Comparison of ENCODE assay signal across 8 cellular contexts in the genomic region with DNA sequence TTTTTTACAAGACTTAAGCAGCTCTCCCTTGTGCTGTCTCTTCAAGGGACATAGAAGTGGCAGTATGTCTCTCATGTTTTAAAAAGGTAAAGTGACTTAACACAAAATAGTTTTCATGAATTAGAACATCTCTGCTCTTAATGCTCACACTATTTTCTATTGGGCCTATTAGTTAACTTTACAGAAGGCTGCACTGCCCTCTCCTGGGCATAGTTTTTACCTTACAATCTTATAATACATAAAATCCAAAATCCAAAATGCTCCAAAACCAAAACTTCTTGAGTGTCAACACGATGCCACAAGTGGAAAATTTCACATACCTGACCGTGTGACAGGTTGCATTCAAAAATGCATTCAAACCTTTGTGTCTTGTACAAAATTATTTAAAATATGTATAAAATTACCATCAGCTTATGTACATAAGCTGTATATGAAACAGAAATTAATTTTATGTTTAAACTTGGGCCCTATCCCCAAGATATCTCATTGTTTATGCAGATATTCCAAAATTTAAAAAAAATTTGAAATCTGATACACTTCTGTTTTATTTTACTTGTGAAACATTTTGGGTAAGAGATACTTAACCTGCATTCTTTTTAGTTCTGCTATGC. TPM values are rescaled to one million over a fixed set of nuclear protein-coding genes. Genes with fewer than 3 reads are reported as not detected.
DNase-seq lines count a peak whose midpoint lies in the region; ATAC-seq, FAIRE-seq and TF ChIP-seq lines count a peak whose summit lies in the region.

No MANE protein-coding gene starts in this region.

- H3K27me3 ChIP-seq in dorsolateral prefrontal cortex (no peaks in the 10 kb centered on the region), upper lobe of left lung (no peaks in the 10 kb centered on the region)

- FAIRE-seq in D721Med (lab: Jason Lieb, UNC): no peak

- no peak overlapping the region for H3K27ac ChIP-seq in dorsolateral prefrontal cortex
- no peak overlapping the region for H3K27ac ChIP-seq in upper lobe of left lung

- WGBS in upper lobe of left lung, 2 donors: 23 to 27% methylated on average over 2 of the region's 2 CpGs

- TF ChIP-seq EP300 in upper lobe of left lung (IDR thresholded peaks at IDR 0.05): no peak

- POLR2A ChIA-PET in WTC11 (lab: Charles Lee): no interaction called here

- no peak for TF ChIP-seq POLR2A in upper lobe of left lung (IDR thresholded peaks at IDR 0.05)

- CTCF ChIA-PET in WTC11 (lab: Charles Lee): interaction anchor here (0.9 to 9.1 kb wide), 12 partner anchors 9 to 290 kb away, joined by 3 to 100 read pairs (median 4); a partner anchor contains a TSS

- H3K9me3 Mint-ChIP-seq in WTC11: no peaks in the 10 kb centered on the region

- H3K4me1 Mint-ChIP-seq in WTC11: peaks cover 23% of the 10 kb centered on the region

- no peaks in the 10 kb centered on the region for H3K9me3 ChIP-seq in upper lobe of left lung

- ATAC-seq in GM21390 (IDR thresholded peaks at IDR 0.05; ENCODE audit: unreplicated experiment): peak; percentile 65
- ATAC-seq in WTC11: no peak
- peak; percentile 62 to 74 for ATAC-seq in upper lobe of left lung (ENCODE audit: low FRiP score in 2 of 2)
- no peak for ATAC-seq in HG03108 (IDR thresholded peaks at IDR 0.05; ENCODE audit: unreplicated experiment)

- DNase-seq in D721Med (ENCODE audit: insufficient read length, low spot score): no peak
- peak; percentile 53 for DNase-seq in NCI-H1092 treated with DMSO at 0.1 percent for 48 hours (lab: John Stamatoyannopoulos, UW)
- peak; percentile 16 for DNase-seq in WTC11 (ENCODE audit: low spot score)
- DNase-seq in dorsolateral prefrontal cortex: peak in 3 of 10 donors; percentile 15 to 66 (median 39)
- DNase-seq in midbrain (lab: John Stamatoyannopoulos, UW): peak; percentile 51
- DNase-seq in upper lobe of left lung: peak in 1 of 2 donors; percentile 42

- H3K4me3 Mint-ChIP-seq in WTC11: no peak overlapping the region

- H3K36me3 Mint-ChIP-seq in WTC11: no peaks in the 10 kb centered on the region

- no peak overlapping the region for H3K27ac Mint-ChIP-seq in WTC11

- H3K4me3 ChIP-seq in dorsolateral prefrontal cortex: no peak overlapping the region
- no peak overlapping the region for H3K4me3 ChIP-seq in upper lobe of left lung

- peaks cover 0 to 8% (median 1%) of the 10 kb centered on the region in 4 donors for H3K36me3 ChIP-seq in upper lobe of left lung

- intact Hi-C loops in dorsolateral prefrontal cortex (cut with DNase I): loop anchor here (2.0 to 10.0 kb wide), 3 partner anchors 61 to 99 kb away; no protein-coding TSS in a partner anchor

- TF ChIP-seq CTCF in D721Med (IDR thresholded peaks at IDR 0.05; ENCODE audit: insufficient read depth, missing control alignments) (peak; percentile 55), WTC11 (IDR thresholded peaks at IDR 0.05) (peak; percentile 34), dorsolateral prefrontal cortex (IDR thresholded peaks at IDR 0.05 in 54 of 56, conservative IDR thresholded peaks at IDR 0.05 in 2 of 56; ENCODE audit: low read depth in 1 of 56, partially characterized antibody in 56 of 56) (peak; percentile 40 to 90 (median 68)), upper lobe of left lung (IDR thresholded peaks at IDR 0.05) (peak; percentile 14 to 65 (median 46))

- H3K4me1 ChIP-seq in upper lobe of left lung: peaks cover 10 to 17% (median 12%) of the 10 kb centered on the region in 4 donors

- H3K27me3 Mint-ChIP-seq in WTC11 (ENCODE audit: low read depth): no peaks in the 10 kb centered on the region

TF ChIP-seq in WTC11, 78 proteins besides CTCF, POLR2A, EP300 and RAD21:
- TF ChIP-seq TEAD4 (CRISPR knock-in tag; IDR thresholded peaks at IDR 0.05) (no peak), ZNF396 (CRISPR knock-in tag; IDR thresholded peaks at IDR 0.05; ENCODE audit: borderline replicate concordance) (no peak), RORB (CRISPR knock-in tag; IDR thresholded peaks at IDR 0.05) (no peak), EMX1 (CRISPR knock-in tag; IDR thresholded peaks at IDR 0.05) (no peak), NFYB (CRISPR knock-in tag; conservative IDR thresholded peaks at IDR 0.05; ENCODE audit: low read depth) (no peak), NFE2L1 (CRISPR knock-in tag; IDR thresholded peaks at IDR 0.05) (no peak), KAT7 (CRISPR knock-in tag; IDR thresholded peaks at IDR 0.05; ENCODE audit: borderline replicate concordance) (no peak), TP53 (CRISPR knock-in tag; IDR thresholded peaks at IDR 0.05) (no peak), ZNF263 (CRISPR knock-in tag; IDR thresholded peaks at IDR 0.05; ENCODE audit: low read depth) (no peak), SOX15 (CRISPR knock-in tag; IDR thresholded peaks at IDR 0.05) (no peak)
- TF ChIP-seq, protein P1, sequence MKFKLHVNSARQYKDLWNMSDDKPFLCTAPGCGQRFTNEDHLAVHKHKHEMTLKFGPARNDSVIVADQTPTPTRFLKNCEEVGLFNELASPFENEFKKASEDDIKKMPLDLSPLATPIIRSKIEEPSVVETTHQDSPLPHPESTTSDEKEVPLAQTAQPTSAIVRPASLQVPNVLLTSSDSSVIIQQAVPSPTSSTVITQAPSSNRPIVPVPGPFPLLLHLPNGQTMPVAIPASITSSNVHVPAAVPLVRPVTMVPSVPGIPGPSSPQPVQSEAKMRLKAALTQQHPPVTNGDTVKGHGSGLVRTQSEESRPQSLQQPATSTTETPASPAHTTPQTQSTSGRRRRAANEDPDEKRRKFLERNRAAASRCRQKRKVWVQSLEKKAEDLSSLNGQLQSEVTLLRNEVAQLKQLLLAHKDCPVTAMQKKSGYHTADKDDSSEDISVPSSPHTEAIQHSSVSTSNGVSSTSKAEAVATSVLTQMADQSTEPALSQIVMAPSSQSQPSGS (CRISPR knock-in tag; IDR thresholded peaks at IDR 0.05; ENCODE audit: borderline replicate concordance, low read depth): no peak
- TF ChIP-seq, protein P2, sequence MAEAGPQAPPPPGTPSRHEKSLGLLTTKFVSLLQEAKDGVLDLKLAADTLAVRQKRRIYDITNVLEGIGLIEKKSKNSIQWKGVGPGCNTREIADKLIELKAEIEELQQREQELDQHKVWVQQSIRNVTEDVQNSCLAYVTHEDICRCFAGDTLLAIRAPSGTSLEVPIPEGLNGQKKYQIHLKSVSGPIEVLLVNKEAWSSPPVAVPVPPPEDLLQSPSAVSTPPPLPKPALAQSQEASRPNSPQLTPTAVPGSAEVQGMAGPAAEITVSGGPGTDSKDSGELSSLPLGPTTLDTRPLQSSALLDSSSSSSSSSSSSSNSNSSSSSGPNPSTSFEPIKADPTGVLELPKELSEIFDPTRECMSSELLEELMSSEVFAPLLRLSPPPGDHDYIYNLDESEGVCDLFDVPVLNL (CRISPR knock-in tag; IDR thresholded peaks at IDR 0.05; ENCODE audit: borderline replicate concordance, low read depth): no peak
- TF ChIP-seq, protein P3, sequence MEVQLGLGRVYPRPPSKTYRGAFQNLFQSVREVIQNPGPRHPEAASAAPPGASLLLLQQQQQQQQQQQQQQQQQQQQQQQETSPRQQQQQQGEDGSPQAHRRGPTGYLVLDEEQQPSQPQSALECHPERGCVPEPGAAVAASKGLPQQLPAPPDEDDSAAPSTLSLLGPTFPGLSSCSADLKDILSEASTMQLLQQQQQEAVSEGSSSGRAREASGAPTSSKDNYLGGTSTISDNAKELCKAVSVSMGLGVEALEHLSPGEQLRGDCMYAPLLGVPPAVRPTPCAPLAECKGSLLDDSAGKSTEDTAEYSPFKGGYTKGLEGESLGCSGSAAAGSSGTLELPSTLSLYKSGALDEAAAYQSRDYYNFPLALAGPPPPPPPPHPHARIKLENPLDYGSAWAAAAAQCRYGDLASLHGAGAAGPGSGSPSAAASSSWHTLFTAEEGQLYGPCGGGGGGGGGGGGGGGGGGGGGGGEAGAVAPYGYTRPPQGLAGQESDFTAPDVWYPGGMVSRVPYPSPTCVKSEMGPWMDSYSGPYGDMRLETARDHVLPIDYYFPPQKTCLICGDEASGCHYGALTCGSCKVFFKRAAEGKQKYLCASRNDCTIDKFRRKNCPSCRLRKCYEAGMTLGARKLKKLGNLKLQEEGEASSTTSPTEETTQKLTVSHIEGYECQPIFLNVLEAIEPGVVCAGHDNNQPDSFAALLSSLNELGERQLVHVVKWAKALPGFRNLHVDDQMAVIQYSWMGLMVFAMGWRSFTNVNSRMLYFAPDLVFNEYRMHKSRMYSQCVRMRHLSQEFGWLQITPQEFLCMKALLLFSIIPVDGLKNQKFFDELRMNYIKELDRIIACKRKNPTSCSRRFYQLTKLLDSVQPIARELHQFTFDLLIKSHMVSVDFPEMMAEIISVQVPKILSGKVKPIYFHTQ (CRISPR knock-in tag; IDR thresholded peaks at IDR 0.05): no peak

RNA-seq across cellular contexts. Expression of a gene that starts 25.8 kb away (rescaled TPM):
- total RNA-seq in WTC11 (2021): 48.5 to 49.9 TPM (median 49.5 TPM) in 3 replicates
- total RNA-seq in dorsolateral prefrontal cortex: 1 to 10 TPM in 112 of 120 experiments, under 1 TPM in 8; 0.41 to 10.0 (median 2.9) TPM
- 100 to 1,000 TPM in 2 of 6 donors, 10 to 100 TPM in 4; 58.0 to 159 (median 87.1) TPM for total RNA-seq in upper lobe of left lung

Comparison
In these comparisons a context has a peak if more than half of its experiments do, and no peak if none do; other contexts are left out.
1. ATAC-seq: peak in GM21390 (single experiment) and upper lobe of left lung (2 of 2); none in WTC11 (single experiment) and HG03108 (single experiment).
2. Peak in every context shown above with its lines, with median percentiles within 50 percentile points of each other: CTCF ChIP-seq.